ENCODE assay signal across 17 cellular contexts in genomic region chr11:85299247-85299646, GRCh38.
DNase-seq lines count a peak whose midpoint lies in the region; ATAC-seq and TF ChIP-seq lines count a peak whose summit lies in the region.
"Had no signal": no experiment of that assay in that cellular context is flagged by ENCODE, and none has a peak within 500 bp of the region (broad histone marks: within the 10 kb centered on the region; RNA-seq: fewer than 3 reads in every experiment).

No MANE protein-coding gene starts in this region.

- no peaks in the 10 kb centered on the region for H3K79me1 ChIP-seq in H9 (ENCODE audit: insufficient read depth, low read depth, low read length, poor library complexity, severe bottlenecking)

- H2BK5ac ChIP-seq in H9 (ENCODE audit: insufficient read length, low read length), result no peak overlapping the region

- H4K91ac ChIP-seq in H9 (ENCODE audit: insufficient read length, low read depth, low read length), result no peak overlapping the region

- no peak overlapping the region for H3K14ac ChIP-seq in H9 (ENCODE audit: insufficient read depth, low read length)

- no peaks in the 10 kb centered on the region for H3K79me2 ChIP-seq in H9 (ENCODE audit: insufficient read depth, low read length)

- no peak overlapping the region for H4K8ac ChIP-seq in H9 (replicated peaks; ENCODE audit: insufficient read length, low read depth, low read length)

- H3K18ac ChIP-seq in H9 (ENCODE audit: insufficient read length, low read depth, low read length), result no peak overlapping the region

- H3K27ac ChIP-seq in H9 (ENCODE audit: insufficient read length, low read depth, low read length), result no peak overlapping the region
- H3K27ac ChIP-seq in mesodermal cell (ENCODE audit: low read depth, low read length, severe bottlenecking), result peak overlapping the region; percentile 39
- H3K27ac ChIP-seq: spleen had no signal

- H3K4me2 ChIP-seq in H9 (ENCODE audit: insufficient read depth, insufficient read length, low read length), result no peak overlapping the region

- H3K4me1 Mint-ChIP-seq in H9, result peaks cover 3 to 4% of the 10 kb centered on the region in 2 experiments; a peak in 3 of 4 replicates

- H3K4me3 ChIP-seq in mesodermal cell (ENCODE audit: extremely low read depth, insufficient read depth, low read length, poor library complexity, severe bottlenecking), result no peak overlapping the region
- H3K4me3 ChIP-seq: lung, spleen had no signal

- no peak overlapping the region for H2AFZ ChIP-seq in H9 (ENCODE audit: low read length)

- no peaks in the 10 kb centered on the region for H3K9me3 ChIP-seq in H9 (ENCODE audit: control insufficient read depth, low read depth, low read length)
- H3K9me3 ChIP-seq in mesodermal cell (ENCODE audit: control insufficient read depth, low read length), result no peaks in the 10 kb centered on the region
- H3K9me3 ChIP-seq: spleen had no signal

- H2BK15ac ChIP-seq in H9 (ENCODE audit: low read depth, low read length), result no peak overlapping the region

- no peaks in the 10 kb centered on the region for H3K36me3 ChIP-seq in mesodermal cell (ENCODE audit: control insufficient read depth, insufficient read depth, low read length)
- H3K36me3 ChIP-seq: spleen had no signal

- no peak overlapping the region for H3K4ac ChIP-seq in H9 (ENCODE audit: low read depth, low read length)

- peak overlapping the region; percentile 5 to 69 (median 21); a peak in 4 of 7 replicates for H3K27ac Mint-ChIP-seq in H9

- no peak overlapping the region for H2AK5ac ChIP-seq in H9 (ENCODE audit: insufficient read length, low read length)

- H3K4me3 Mint-ChIP-seq in H9, result no peak overlapping the region

- no peak overlapping the region for H2BK20ac ChIP-seq in H9 (ENCODE audit: low read depth, low read length, poor library complexity, severe bottlenecking)

- H3K56ac ChIP-seq in H9 (ENCODE audit: insufficient read length, low read depth, low read length), result no peak overlapping the region

- H3K27me3 ChIP-seq in H9 (ENCODE audit: insufficient read depth, low read length), result no peaks in the 10 kb centered on the region
- H3K27me3 ChIP-seq: spleen had no signal

- H3K23me2 ChIP-seq in H9 (ENCODE audit: insufficient read length, low read depth, low read length, poor library complexity, severe bottlenecking), result no peaks in the 10 kb centered on the region

- H3K9me3 Mint-ChIP-seq in H9, result no peaks in the 10 kb centered on the region

- no peak overlapping the region for H4K5ac ChIP-seq in H9 (ENCODE audit: insufficient read length, low read depth, low read length)

- no peak overlapping the region for H3K23ac ChIP-seq in H9 (ENCODE audit: insufficient read length, low read depth, low read length)

- TF ChIP-seq CTCF in H9 (conservative IDR thresholded peaks at IDR 0.05), result no peak

- no peak overlapping the region for H2BK12ac ChIP-seq in H9 (ENCODE audit: insufficient read length, low read depth, low read length)

- no peak overlapping the region for H3K9ac ChIP-seq in H9 (ENCODE audit: extremely low read depth, insufficient read length, low read length)

- no peak overlapping the region for H3T11ph ChIP-seq in H9 (ENCODE audit: low read length)

- no peak overlapping the region for H2BK120ac ChIP-seq in H9 (ENCODE audit: low read depth, low read length, poor library complexity, severe bottlenecking)

- no peaks in the 10 kb centered on the region; a peak in 1 of 7 replicates for H3K36me3 Mint-ChIP-seq in H9 (ENCODE audit: insufficient read depth in 1 of 3, low read depth in 3 of 3)

- no peaks in the 10 kb centered on the region for H3K4me1 ChIP-seq in H9 (ENCODE audit: insufficient read depth, low read length)
- no peaks in the 10 kb centered on the region for H3K4me1 ChIP-seq in mesodermal cell (ENCODE audit: control insufficient read depth, insufficient read depth, low read length, poor library complexity, severe bottlenecking)
- H3K4me1 ChIP-seq: spleen had no signal

- no peaks in the 10 kb centered on the region for H4K20me1 ChIP-seq in H9 (ENCODE audit: control insufficient read depth, insufficient read depth, insufficient read length)

- in situ Hi-C loops in ACHN (cut with HindIII; ENCODE audit: low pct_ligation_motif_present, low pct_unique_long_range_greater_than_20kb, low sequenced_read_pairs), result no loop called here

- DNase-seq in ACHN (peak; percentile 3), H9 (no peak), astrocyte of the hippocampus (ENCODE audit: low read depth, low spot score) (peak; percentile 29), cerebellum (ENCODE audit: low spot score) (no peak)
- DNase-seq in stimulated activated CD4-positive, alpha-beta T cell treated with anti-CD3 and anti-CD28 coated beads, Interleukin-1b, Interleukin-23, amount 100 ng/mL, for 48 hours, result no peak
- DNase-seq: activated CD4-positive, alpha-beta T cell treated with anti-CD3 and anti-CD28 coated beads for 4 hours; activated T-cell treated with anti-CD3 and anti-CD28 coated beads, Interleukin-2, amount 50 U/mL, for 1 hour; cortex of kidney; hypothalamus; NCI-H1436 treated with DMSO at 0.1 percent for 48 hours; NCI-H69; spleen had no signal

- ATAC-seq in HG03460 (IDR thresholded peaks at IDR 0.05; ENCODE audit: unreplicated experiment), result no peak
- ATAC-seq in GM18909 (IDR thresholded peaks at IDR 0.05; ENCODE audit: poor library complexity, unreplicated experiment), result no peak
- ATAC-seq: esophagus mucosa had no signal

- no peaks in the 10 kb centered on the region for H3K27me3 Mint-ChIP-seq in H9 (ENCODE audit: low read depth)

Comparison
In these comparisons a context has a peak if more than half of its experiments do, and no peak if none do; other contexts are left out.
1. DNase-seq: peak in ACHN (single experiment) and astrocyte of the hippocampus (single experiment); none in H9 (single experiment), stimulated activated CD4-positive, alpha-beta T cell treated with anti-CD3 and anti-CD28 coated beads, Interleukin-1b, Interleukin-23, amount 100 ng/mL, for 48 hours (single experiment) and cerebellum (single experiment).